Comparison of ENCODE assay signal across 30 cellular contexts in genomic region chr2:148918554-148918953, GRCh38.
"Had no signal": no experiment of that assay in that cellular context is flagged by ENCODE, and none has a peak within 500 bp of the region (broad histone marks: within the 10 kb centered on the region; RNA-seq: fewer than 3 reads in every experiment).

No MANE protein-coding gene starts in this region.

- H3K9ac ChIP-seq: parathyroid adenoma had no signal

- H3K4me3 ChIP-seq: ovary, psoas muscle, skin epidermis, smooth muscle cell, spleen, suprapubic skin, testis, tibial artery, transverse colon, vagina had no signal

- H3K79me2 ChIP-seq: parathyroid adenoma had no signal

- H3K27me3 ChIP-seq: neutrophil, ovary, spleen, suprapubic skin, testis, tibial artery, transverse colon, vagina had no signal

- H3K9me3 ChIP-seq: neutrophil, ovary, testis, vagina had no signal

- H3K4me2 ChIP-seq: smooth muscle cell had no signal

- H3K4me1 ChIP-seq: parathyroid adenoma, psoas muscle, spleen, suprapubic skin, tibial artery, transverse colon, vagina had no signal

- H2AFZ ChIP-seq: parathyroid adenoma had no signal

- ATAC-seq: naive thymus-derived CD8-positive, alpha-beta T cell; natural killer cell treated with Interleukin-12 subunit alpha and Interleukin-12 subunit beta and Interleukin-15 and Interleukin-18, amount 100 ng/mL, for 72 hours; psoas muscle; right cardiac atrium; sciatic nerve; stimulated activated memory B cell treated with anti-CD40 and anti-IgM and Interleukin-4, amounts not matched to agents 10 μg/mL and 1 μg/mL and 100 μg/mL, for 72 hours; stimulated activated naive CD8-positive, alpha-beta T cell treated with anti-CD3 and anti-CD28 coated beads, Interleukin-15, amount 100 ng/mL, for 72 hours; stimulated activated naive CD8-positive, alpha-beta T cell treated with anti-CD3 and anti-CD28 coated beads, Interleukin-15, Interleukin-2, amounts not matched to agents 100 U/mL and 50 U/mL, for 24 hours had no signal

- FAIRE-seq: urothelium cell line had no signal

- DNase-seq: naive thymus-derived CD8-positive, alpha-beta T cell; nephron progenitor cell; nucleus accumbens; ovary; posterior cingulate gyrus; psoas muscle; right cardiac atrium; spleen; stimulated activated CD4-positive, alpha-beta T cell treated with anti-CD3 and anti-CD28 coated beads, Interleukin-12 subunit alpha, Interleukin-12 subunit beta, amount 100 ng/mL, for 4 hours; stimulated activated CD4-positive, alpha-beta T cell treated with anti-CD3 and anti-CD28 coated beads, Interleukin-1b, Interleukin-23, amount 100 ng/mL, for 48 hours; stimulated activated CD4-positive, alpha-beta T cell treated with anti-CD3 and anti-CD28 coated beads, Interleukin-4, amount 100 ng/mL, for 1 hour; stimulated activated CD4-positive, alpha-beta T cell treated with anti-CD3 and anti-CD28 coated beads, Interleukin-4, amount 100 ng/mL, for 4 hours; stimulated activated CD8-positive, alpha-beta memory T cell treated with anti-CD3 and anti-CD28 coated beads, Interleukin-4, amount 100 ng/mL, for 48 hours; stimulated activated naive CD4-positive, alpha-beta T cell; stimulated activated naive CD8-positive, alpha-beta T cell treated with anti-CD3 and anti-CD28 coated beads, Interleukin-15, amount 100 ng/mL, for 72 hours; stimulated activated naive CD8-positive, alpha-beta T cell treated with anti-CD3 and anti-CD28 coated beads, Interleukin-15, Interleukin-2, amounts not matched to agents 100 U/mL and 50 U/mL, for 24 hours; substantia nigra; testis; tibial artery; transverse colon had no signal

- H3K36me3 ChIP-seq: neutrophil, ovary, spleen, suprapubic skin, tibial artery, transverse colon, vagina had no signal

- H3K27ac ChIP-seq: neutrophil, ovary, parathyroid adenoma, psoas muscle, skin epidermis, spleen, suprapubic skin, testis, tibial artery, transverse colon, vagina had no signal
